Comparison of ENCODE assay signal across 8 cellular contexts in the genomic region with DNA sequence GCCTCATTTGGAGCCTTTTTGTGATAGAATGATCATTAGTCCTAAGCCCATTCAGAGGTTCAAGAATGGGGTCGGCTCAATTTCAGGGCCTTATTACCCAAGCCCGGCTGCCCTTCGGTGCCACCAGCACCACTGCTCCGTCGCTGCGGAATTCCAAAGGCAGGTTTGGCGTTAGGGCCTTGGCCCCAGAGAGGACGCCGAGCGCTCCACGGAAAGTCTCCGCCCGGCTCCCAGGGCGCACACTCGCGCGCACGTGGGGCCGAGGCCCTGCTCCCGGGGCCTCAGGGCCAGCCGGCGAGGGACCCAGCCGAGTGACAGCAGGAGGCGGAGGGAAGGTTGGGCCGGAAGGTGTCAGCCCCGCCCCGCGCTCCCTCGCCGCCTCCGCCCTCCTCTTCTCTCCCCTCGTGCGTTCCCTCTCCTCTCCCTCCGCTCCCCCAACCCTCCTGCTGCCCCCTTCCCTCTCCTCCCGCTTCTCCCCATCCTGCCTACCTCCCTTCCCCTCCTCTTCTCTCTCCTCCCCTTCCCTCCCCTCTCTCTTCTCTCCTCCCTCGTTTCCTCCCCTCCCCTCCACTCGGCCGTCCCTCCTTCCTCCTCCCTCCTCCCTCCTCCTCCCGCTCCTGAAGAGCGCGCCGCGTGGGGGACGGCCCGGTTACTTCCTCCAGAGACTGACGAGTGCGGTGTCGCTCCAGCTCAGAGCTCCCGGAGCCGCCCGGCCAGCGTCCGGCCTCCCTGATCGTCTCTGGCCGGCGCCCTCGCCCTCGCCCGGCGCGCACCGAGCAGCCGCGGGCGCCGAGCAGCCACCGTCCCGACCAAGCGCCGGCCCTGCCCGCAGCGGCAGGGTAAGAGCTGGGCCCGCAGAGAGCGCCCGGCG.
A peak's percentile ranks its signal among the peaks of the same experiment; 100 is the strongest.
DNase-seq lines count a peak whose midpoint lies in the region; ATAC-seq and TF ChIP-seq lines count a peak whose summit lies in the region.

A gene (plus strand): TSS at position 648 of the 871 bp plus-strand sequence. CDS start 4,106 bp downstream, outside the sequence.

- no peaks in the 10 kb centered on the region for H3K9me3 Mint-ChIP-seq in effector memory CD8-positive, alpha-beta T cell

- ATAC-seq in GM19463 (IDR thresholded peaks at IDR 0.05; ENCODE audit: unreplicated experiment), result peak; percentile 69
- peak; percentile 77 for ATAC-seq in effector memory CD8-positive, alpha-beta T cell (replicated peaks)

- peaks cover 22% of the 10 kb centered on the region for H3K27me3 ChIP-seq in NT2/D1 (ENCODE audit: insufficient read depth, insufficient read length)

- peak; percentile 44 for TF ChIP-seq CTCF in C4-2B (conservative IDR thresholded peaks at IDR 0.05)

- H3K27me3 Mint-ChIP-seq in effector memory CD8-positive, alpha-beta T cell, result peaks cover 0 to 8% of the 10 kb centered on the region in 2 donors

- H3K4me3 Mint-ChIP-seq in effector memory CD8-positive, alpha-beta T cell, result peak within 1 kb of the TSS; percentile 92 to 93

- H3K36me3 ChIP-seq in NT2/D1 (ENCODE audit: insufficient read depth, insufficient read length, low read length), result peaks cover 29% of the 10 kb centered on the region

- peak within 1 kb of the TSS; percentile 78 for H3K27ac ChIP-seq in C4-2B

- H3K9me3 ChIP-seq in NT2/D1 (ENCODE audit: insufficient read depth, low read length), result peaks cover 6% of the 10 kb centered on the region; the same call in 1 of the 2 replicates

- peak in 75 of 76 experiments; percentile 51 to 96 (median 85) for DNase-seq in HUDEP-2 (lab: John Stamatoyannopoulos, UW; ENCODE audit: unreplicated experiment in 76 of 76)
- peak; percentile 90 for DNase-seq in NT2/D1 (ENCODE audit: low read depth, low spot score)
- peak; percentile 40 to 49 (median 43) for DNase-seq in activated CD8-positive, alpha-beta memory T cell treated with anti-CD3 and anti-CD28 coated beads for 48 hours (ENCODE audit: low read depth in 2 of 3, low spot score in 2 of 3)
- peak; percentile 50 to 53 (median 52) for DNase-seq in effector memory CD8-positive, alpha-beta T cell
- peak; percentile 91 for DNase-seq in medulla oblongata (ENCODE audit: extremely low spot score)
- peak; percentile 39 for DNase-seq in stimulated activated CD8-positive, alpha-beta memory T cell treated with anti-CD3 and anti-CD28 coated beads, Interleukin-12 subunit alpha, Interleukin-12 subunit beta, amount 100 ng/mL, for 1 hour (ENCODE audit: low read depth)

- peaks cover 3% of the 10 kb centered on the region for H3K36me3 Mint-ChIP-seq in effector memory CD8-positive, alpha-beta T cell (ENCODE audit: insufficient read depth)

- H3K9ac ChIP-seq in NT2/D1 (ENCODE audit: insufficient read length, low read depth), result peak within 1 kb of the TSS; percentile 85

- peak within 1 kb of the TSS; percentile 72 to 94 for H3K27ac Mint-ChIP-seq in effector memory CD8-positive, alpha-beta T cell

- H3K4me1 ChIP-seq in NT2/D1 (ENCODE audit: insufficient read depth, insufficient read length), result peaks cover 18% of the 10 kb centered on the region

- peak within 1 kb of the TSS; percentile 82 for H3K4me3 ChIP-seq in NT2/D1 (ENCODE audit: insufficient read length, low read depth)

- H3K4me1 Mint-ChIP-seq in effector memory CD8-positive, alpha-beta T cell (ENCODE audit: low read depth in 2 of 2), result peaks cover 18 to 29% of the 10 kb centered on the region in 2 donors

Comparison
In these comparisons a context has a peak if more than half of its experiments do, and no peak if none do; other contexts are left out.
1. Peak in every context shown above with its lines: DNase-seq, ATAC-seq, H3K4me3 ChIP-seq and H3K27ac ChIP-seq.
2. DNase-seq: peak in every context shown above with its lines; median percentile 91 in medulla oblongata; 90 in NT2/D1; 85 in HUDEP-2; 52 in effector memory CD8-positive, alpha-beta T cell; 43 in activated CD8-positive, alpha-beta memory T cell treated with anti-CD3 and anti-CD28 coated beads for 48 hours; 39 in stimulated activated CD8-positive, alpha-beta memory T cell treated with anti-CD3 and anti-CD28 coated beads, Interleukin-12 subunit alpha, Interleukin-12 subunit beta, amount 100 ng/mL, for 1 hour.